Comparison of ENCODE assay signal across 14 cellular contexts in genomic region chr1:186682721-186683120, GRCh38. TPM values are rescaled to one million over a fixed set of nuclear protein-coding genes. Genes with fewer than 3 reads are reported as not detected.
DNase-seq lines count a peak whose midpoint lies in the region; ATAC-seq, FAIRE-seq and TF ChIP-seq lines count a peak whose summit lies in the region.
"Had no signal": no experiment of that assay in that cellular context is flagged by ENCODE, and none has a peak within 500 bp of the region (broad histone marks: within the 10 kb centered on the region; RNA-seq: fewer than 3 reads in every experiment).

No MANE protein-coding gene starts in this region.

- no peak overlapping the region for H3K27ac ChIP-seq in lower lobe of right lung
- H3K27ac ChIP-seq: tibial nerve had no signal

- no peaks in the 10 kb centered on the region for H3K27me3 ChIP-seq in bronchial epithelial cell (ENCODE audit: control insufficient read depth, insufficient read depth, low read length)
- no peaks in the 10 kb centered on the region for H3K27me3 ChIP-seq in lower lobe of right lung (ENCODE audit: low read depth)
- H3K27me3 ChIP-seq: tibial nerve had no signal

- DNase-seq in AG20443 (ENCODE audit: low spot score) (peak; percentile 30), Kasumi-1 (lab: John Stamatoyannopoulos, UW) (peak; percentile 18 to 32), bronchial epithelial cell (ENCODE audit: low read depth) (peak; percentile 41), lower lobe of right lung (no peak), NCI-H1105 treated with DMSO at 0.1 percent for 48 hours (lab: John Stamatoyannopoulos, UW) (no peak), SW 1271 (lab: John Stamatoyannopoulos, UW) (no peak)
- DNase-seq in stimulated activated CD4-positive, alpha-beta T cell treated with anti-CD3 and anti-CD28 coated beads, Interleukin-4, amount 100 ng/mL, for 24 hours: no peak
- no peak for DNase-seq in activated CD4-positive, CD25-positive, alpha-beta regulatory T cell treated with anti-CD3 and anti-CD28 coated beads, Interleukin-2, amount 50 U/mL, for 72 hours
- DNase-seq: activated CD4-positive, alpha-beta T cell treated with anti-CD3 and anti-CD28 coated beads, Interleukin-2, amount 50 U/mL, for 48 hours; NCI-H187 treated with DMSO at 0.1 percent for 48 hours had no signal

- intact Hi-C loops in lower lobe of right lung (cut with DNase I): no loop called here

- no peak for ATAC-seq in lower lobe of right lung
- ATAC-seq: Panc1 had no signal

- peak; percentile 31 for TF ChIP-seq CTCF in bronchial epithelial cell (IDR thresholded peaks at IDR 0.05; ENCODE audit: insufficient read depth, low read length, severe bottlenecking)
- TF ChIP-seq CTCF in lower lobe of right lung (IDR thresholded peaks at IDR 0.05): peak; percentile 30

- H3K4me3 ChIP-seq in bronchial epithelial cell (ENCODE audit: low read depth, low read length): no peak overlapping the region
- H3K4me3 ChIP-seq in lower lobe of right lung: no peak overlapping the region
- H3K4me3 ChIP-seq: tibial nerve had no signal

- H3K36me3 ChIP-seq in bronchial epithelial cell (ENCODE audit: control insufficient read depth, insufficient read depth, low read length): peaks cover 2% of the 10 kb centered on the region
- peaks cover 6% of the 10 kb centered on the region for H3K36me3 ChIP-seq in lower lobe of right lung
- H3K36me3 ChIP-seq: tibial nerve had no signal

- H3K4me1 ChIP-seq in lower lobe of right lung: peaks cover 8% of the 10 kb centered on the region

- no peaks in the 10 kb centered on the region for H3K9me3 ChIP-seq in lower lobe of right lung

- no peak for FAIRE-seq in bronchial epithelial cell (lab: Jason Lieb, UNC)
- FAIRE-seq: H54 had no signal

RNA-seq across cellular contexts. Expression of gene PTGS2, which starts 2.5 kb away (rescaled TPM):
- total RNA-seq in bronchial epithelial cell (13.6 and 22.1 TPM in 2 replicates), lower lobe of right lung (15.5 TPM)
- total RNA-seq: neural crest cell had no signal

Comparison
In these comparisons a context has a peak if more than half of its experiments do, and no peak if none do; other contexts are left out.
1. DNase-seq: peak in AG20443 (single experiment), Kasumi-1 (2 of 2) and bronchial epithelial cell (single experiment); none in lower lobe of right lung (single experiment), stimulated activated CD4-positive, alpha-beta T cell treated with anti-CD3 and anti-CD28 coated beads, Interleukin-4, amount 100 ng/mL, for 24 hours (single experiment), NCI-H1105 treated with DMSO at 0.1 percent for 48 hours (single experiment), SW 1271 (0 of 2) and activated CD4-positive, CD25-positive, alpha-beta regulatory T cell treated with anti-CD3 and anti-CD28 coated beads, Interleukin-2, amount 50 U/mL, for 72 hours (single experiment).